13 cellular contexts compared by ENCODE assay signal in the genomic region with DNA sequence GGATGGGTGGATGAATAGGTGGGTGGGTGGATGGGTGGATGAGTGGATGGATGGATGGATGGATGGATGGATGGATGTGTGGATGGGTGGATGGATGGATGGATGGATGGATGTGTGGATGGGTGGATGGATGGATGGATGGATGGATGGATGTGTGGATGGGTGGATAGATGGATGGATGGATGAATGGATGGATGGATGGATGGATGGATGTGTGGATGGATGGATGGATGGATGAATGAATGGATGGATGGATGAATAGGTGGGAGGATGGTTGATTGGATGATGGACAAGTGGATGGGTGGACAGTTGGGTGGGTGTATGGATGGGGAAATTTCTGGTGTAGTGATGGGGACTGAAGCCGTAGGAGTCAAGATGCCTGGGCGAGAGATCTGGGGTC. TPM values are rescaled to one million over a fixed set of nuclear protein-coding genes. Genes with fewer than 3 reads are reported as not detected.
"Had no signal": no experiment of that assay in that cellular context is flagged by ENCODE, and none has a peak within 500 bp of the region (broad histone marks: within the 10 kb centered on the region; RNA-seq: fewer than 3 reads in every experiment).

No MANE protein-coding gene starts in this region.

RNA-seq across cellular contexts. Expression of gene CELF5, which starts 11.1 kb away (rescaled TPM):
- total RNA-seq: dermis microvascular lymphatic vessel endothelial cell, esophagus mucosa, esophagus squamous epithelium, gastrocnemius medialis, heart right ventricle, left ventricle myocardium superior, lower lobe of right lung, lung microvascular endothelial cell, mesenteric fat pad, myocyte had no signal
- polyA plus RNA-seq: heart right ventricle had no signal

RNA-seq across cellular contexts. Expression of gene S1PR4, which starts 57.0 kb away (rescaled TPM):
- total RNA-seq: endodermal cell, kidney epithelial cell, mesothelial cell of epicardium had no signal
